In the genomic region with DNA sequence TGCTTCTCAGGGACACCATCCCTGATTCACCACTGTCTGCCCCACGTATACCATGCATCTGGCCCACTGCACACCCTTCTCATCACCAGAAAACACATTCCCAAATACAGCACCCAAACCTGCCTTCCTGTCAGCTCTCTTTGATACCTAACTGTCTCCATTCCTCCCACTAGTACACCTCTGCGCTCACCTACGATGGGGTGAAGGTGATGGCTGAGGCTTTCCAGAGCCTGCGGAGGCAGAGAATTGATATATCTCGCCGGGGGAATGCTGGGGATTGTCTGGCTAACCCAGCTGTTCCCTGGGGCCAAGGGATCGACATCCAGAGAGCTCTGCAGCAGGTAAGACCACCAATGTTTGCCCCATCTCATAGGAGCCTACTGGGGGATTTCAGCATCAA, we compare ENCODE assay signal across 32 cellular contexts.
"Had no signal": no experiment of that assay in that cellular context is flagged by ENCODE, and none has a peak within 500 bp of the region (broad histone marks: within the 10 kb centered on the region; RNA-seq: fewer than 3 reads in every experiment).

No MANE protein-coding gene starts in this region.

- ATAC-seq: activated CD8-positive, alpha-beta T cell treated with anti-CD3 and anti-CD28 coated beads for 36 hours; activated naive CD4-positive, alpha-beta T cell treated with anti-CD3 and anti-CD28 coated beads, Interleukin-2, amount 50 U/mL, for 72 hours; activated T-cell treated with anti-CD3 and anti-CD28 coated beads, Interleukin-2, amount 50 U/mL, for 4 hours; activated T-cell treated with anti-CD3 and anti-CD28 coated beads, Interleukin-2, amount 50 U/mL, for 72 hours; activated T-helper 17 cell treated with anti-CD3 and anti-CD28 coated beads, Interleukin-2, amount 50 U/mL, for 72 hours; body of pancreas had no signal

- H3K27ac ChIP-seq: adrenal gland, body of pancreas, brain microvascular endothelial cell, breast epithelium, VCaP had no signal

- H3K4me3 ChIP-seq: adrenal gland, body of pancreas, breast epithelium had no signal

- H3K27me3 ChIP-seq: adrenal gland, body of pancreas, brain microvascular endothelial cell, breast epithelium had no signal

- H3K4me1 ChIP-seq: body of pancreas, breast epithelium had no signal

- H3K9me3 ChIP-seq: adrenal gland, body of pancreas, breast epithelium had no signal

- H3K36me3 ChIP-seq: adrenal gland, brain microvascular endothelial cell, breast epithelium had no signal

- DNase-seq: activated B cell treated with CpG ODN at 0.5 μM for 24 hours; activated CD4-positive, alpha-beta memory T cell treated with anti-CD3 and anti-CD28 coated beads for 36 hours; activated CD4-positive, alpha-beta T cell treated with anti-CD3 and anti-CD28 coated beads for 4 hours; activated CD4-positive, alpha-beta T cell treated with anti-CD3 and anti-CD28 coated beads, Interleukin-2, amount 10 ng/mL, durations not matched to agents 24 days and 14 days; activated CD4-positive, alpha-beta T cell treated with anti-CD3 and anti-CD28 coated beads, Interleukin-2, amount 50 U/mL, for 1 hour; activated CD4-positive, alpha-beta T cell treated with anti-CD3 and anti-CD28 coated beads, Interleukin-2, amount 50 U/mL, for 4 hours; activated CD4-positive, CD25-positive, alpha-beta regulatory T cell treated with anti-CD3 and anti-CD28 coated beads, Interleukin-2, amount 50 U/mL, for 72 hours; activated CD8-positive, alpha-beta memory T cell treated with anti-CD3 and anti-CD28 coated beads, Interleukin-2, amount 50 U/mL, for 4 hours; activated CD8-positive, alpha-beta T cell treated with anti-CD3 and anti-CD28 coated beads for 36 hours; activated effector memory CD4-positive, alpha-beta T cell treated with anti-CD3 and anti-CD28 coated beads, Interleukin-2, amount 50 U/mL, for 16 hours; activated gamma-delta T cell treated with Interleukin-2 at 50 U/mL for 16 hours; activated naive CD4-positive, alpha-beta T cell; activated naive CD4-positive, alpha-beta T cell treated with anti-CD3 and anti-CD28 coated beads for 36 hours; activated naive CD4-positive, alpha-beta T cell treated with anti-CD3 and anti-CD28 coated beads, Interleukin-2, amount 50 U/mL, for 16 hours; activated naive CD8-positive, alpha-beta T cell treated with anti-CD3 and anti-CD28 coated beads for 36 hours; activated T-cell treated with anti-CD3 and anti-CD28 coated beads for 4 hours; activated T-cell treated with anti-CD3 and anti-CD28 coated beads, Interleukin-2, amount 50 U/mL, for 1 hour; activated T-cell treated with anti-CD3 and anti-CD28 coated beads, Interleukin-2, amount 50 U/mL, for 4 hours; activated T-cell treated with anti-CD3 and anti-CD28 coated beads, Interleukin-2, amount 50 U/mL, for 72 hours; adrenal gland; amniotic stem cell; aorta; body of pancreas; brain microvascular endothelial cell; cerebellar nuclear complex; T-helper 1 cell; T-helper 2 cell; T-helper 9 cell had no signal
